1 cellular context compared by ENCODE assay signal in the genomic region with DNA sequence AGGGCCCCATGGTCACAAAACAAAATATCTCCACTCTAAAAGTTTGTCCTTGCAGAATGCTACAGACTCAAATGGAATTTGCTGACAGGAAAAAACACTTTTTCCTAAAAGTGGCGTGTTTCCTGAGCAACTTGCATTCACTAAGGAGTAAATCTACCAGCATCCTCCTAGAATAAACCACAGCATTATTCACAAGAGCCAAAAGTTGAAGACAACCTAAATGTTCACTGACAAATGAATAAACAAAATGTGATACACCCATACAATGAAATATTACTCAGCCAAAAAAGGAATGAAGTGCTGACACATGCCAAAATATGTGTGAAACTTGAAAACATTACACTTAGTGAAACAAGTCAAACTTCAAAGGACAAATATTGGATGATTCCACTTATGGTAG.
TF ChIP-seq lines count a peak whose summit lies in the region.

No MANE protein-coding gene starts in this region.

TF ChIP-seq in SK-N-SH treated with all-trans-retinoic acid at 6 μM for 48 hours, 23 proteins besides CTCF, POLR2A, EP300 and RAD21 (continued from another document):
- TF ChIP-seq, protein P1, sequence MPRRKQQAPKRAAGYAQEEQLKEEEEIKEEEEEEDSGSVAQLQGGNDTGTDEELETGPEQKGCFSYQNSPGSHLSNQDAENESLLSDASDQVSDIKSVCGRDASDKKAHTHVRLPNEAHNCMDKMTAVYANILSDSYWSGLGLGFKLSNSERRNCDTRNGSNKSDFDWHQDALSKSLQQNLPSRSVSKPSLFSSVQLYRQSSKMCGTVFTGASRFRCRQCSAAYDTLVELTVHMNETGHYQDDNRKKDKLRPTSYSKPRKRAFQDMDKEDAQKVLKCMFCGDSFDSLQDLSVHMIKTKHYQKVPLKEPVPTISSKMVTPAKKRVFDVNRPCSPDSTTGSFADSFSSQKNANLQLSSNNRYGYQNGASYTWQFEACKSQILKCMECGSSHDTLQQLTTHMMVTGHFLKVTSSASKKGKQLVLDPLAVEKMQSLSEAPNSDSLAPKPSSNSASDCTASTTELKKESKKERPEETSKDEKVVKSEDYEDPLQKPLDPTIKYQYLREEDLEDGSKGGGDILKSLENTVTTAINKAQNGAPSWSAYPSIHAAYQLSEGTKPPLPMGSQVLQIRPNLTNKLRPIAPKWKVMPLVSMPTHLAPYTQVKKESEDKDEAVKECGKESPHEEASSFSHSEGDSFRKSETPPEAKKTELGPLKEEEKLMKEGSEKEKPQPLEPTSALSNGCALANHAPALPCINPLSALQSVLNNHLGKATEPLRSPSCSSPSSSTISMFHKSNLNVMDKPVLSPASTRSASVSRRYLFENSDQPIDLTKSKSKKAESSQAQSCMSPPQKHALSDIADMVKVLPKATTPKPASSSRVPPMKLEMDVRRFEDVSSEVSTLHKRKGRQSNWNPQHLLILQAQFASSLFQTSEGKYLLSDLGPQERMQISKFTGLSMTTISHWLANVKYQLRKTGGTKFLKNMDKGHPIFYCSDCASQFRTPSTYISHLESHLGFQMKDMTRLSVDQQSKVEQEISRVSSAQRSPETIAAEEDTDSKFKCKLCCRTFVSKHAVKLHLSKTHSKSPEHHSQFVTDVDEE (CRISPR knock-in tag; IDR thresholded peaks at IDR 0.05), result no peak
- TF ChIP-seq ZNF565 (CRISPR knock-in tag; conservative IDR thresholded peaks at IDR 0.05; ENCODE audit: low read depth) (no peak), TOX (CRISPR knock-in tag; IDR thresholded peaks at IDR 0.05; ENCODE audit: borderline replicate concordance) (no peak)
